In the genomic region with DNA sequence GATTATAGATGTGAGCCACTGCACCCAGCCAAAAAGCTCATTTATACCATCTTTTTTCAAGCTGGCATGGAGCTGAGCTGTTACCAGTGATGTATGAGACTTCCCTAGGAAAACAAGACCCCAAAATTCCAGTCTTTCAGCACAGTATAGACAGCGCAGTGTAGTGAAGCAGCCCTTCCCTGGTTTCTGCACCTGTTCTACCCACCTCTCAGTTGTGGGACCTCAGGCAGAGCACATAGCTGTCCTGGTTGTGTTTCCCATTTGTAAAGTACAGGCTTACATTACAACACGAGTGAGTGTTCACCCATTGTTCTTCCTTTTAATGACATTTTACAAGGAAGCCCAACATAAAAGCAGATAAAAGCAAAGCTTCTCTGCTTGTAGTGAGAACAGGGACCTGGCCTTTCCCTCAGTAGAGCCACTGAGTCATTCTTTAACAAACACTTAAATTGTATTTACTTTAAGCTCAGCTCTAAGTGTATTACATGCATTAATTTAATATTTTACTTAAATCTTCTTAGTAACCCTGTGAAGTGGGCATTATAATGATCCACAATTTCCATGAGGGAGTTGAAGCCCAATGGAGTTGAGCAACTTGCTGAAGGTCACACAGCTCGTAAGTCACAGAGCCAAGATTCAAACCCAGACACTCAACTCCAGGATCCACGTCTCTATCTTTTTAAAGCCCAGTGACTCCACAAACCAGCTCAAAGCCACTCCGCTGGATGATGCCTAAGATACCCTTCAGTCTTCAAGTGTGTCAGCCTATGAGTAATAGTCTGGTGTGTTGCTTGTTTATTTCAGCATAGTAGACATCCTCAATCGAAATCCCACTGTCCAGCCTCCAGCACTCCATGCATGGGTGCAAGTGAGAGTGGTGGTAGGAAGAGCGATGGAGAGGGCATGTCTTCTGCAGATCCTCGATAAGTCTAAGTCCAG, we compare ENCODE assay signal across 2 cellular contexts.
TF ChIP-seq lines count a peak whose summit lies in the region.

No MANE protein-coding gene starts in this region.

TF ChIP-seq in IMR-90, 13 proteins besides CTCF, POLR2A, EP300 and RAD21:
- TF ChIP-seq, protein P1, sequence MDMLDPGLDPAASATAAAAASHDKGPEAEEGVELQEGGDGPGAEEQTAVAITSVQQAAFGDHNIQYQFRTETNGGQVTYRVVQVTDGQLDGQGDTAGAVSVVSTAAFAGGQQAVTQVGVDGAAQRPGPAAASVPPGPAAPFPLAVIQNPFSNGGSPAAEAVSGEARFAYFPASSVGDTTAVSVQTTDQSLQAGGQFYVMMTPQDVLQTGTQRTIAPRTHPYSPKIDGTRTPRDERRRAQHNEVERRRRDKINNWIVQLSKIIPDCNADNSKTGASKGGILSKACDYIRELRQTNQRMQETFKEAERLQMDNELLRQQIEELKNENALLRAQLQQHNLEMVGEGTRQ (IDR thresholded peaks at IDR 0.05; ENCODE audit: low read depth, low read length) = no peak
- TF ChIP-seq MXI1 (IDR thresholded peaks at IDR 0.05; ENCODE audit: borderline replicate concordance, low read depth, low read length) = no peak
- TF ChIP-seq MAZ (IDR thresholded peaks at IDR 0.05; ENCODE audit: borderline replicate concordance, low read depth, low read length) = no peak
- no peak for TF ChIP-seq RFX5 (IDR thresholded peaks at IDR 0.05; ENCODE audit: low read depth, low read length)
- TF ChIP-seq BHLHE40 (IDR thresholded peaks at IDR 0.05; ENCODE audit: low read depth, low read length) = no peak
- TF ChIP-seq RCOR1 (IDR thresholded peaks at IDR 0.05; ENCODE audit: insufficient replicate concordance, low read length) = no peak
- no peak for TF ChIP-seq CEBPB (IDR thresholded peaks at IDR 0.05; ENCODE audit: low read depth, low read length)
- TF ChIP-seq NFE2L2 (IDR thresholded peaks at IDR 0.05; ENCODE audit: low read depth, low read length) = no peak
- no peak for TF ChIP-seq SMC3 (IDR thresholded peaks at IDR 0.05; ENCODE audit: low read depth, low read length)
- no peak for TF ChIP-seq CHD1 (IDR thresholded peaks at IDR 0.05; ENCODE audit: low read depth, low read length)
- no peak for TF ChIP-seq MAFK (IDR thresholded peaks at IDR 0.05; ENCODE audit: low read depth, low read length)
- TF ChIP-seq, protein P2, sequence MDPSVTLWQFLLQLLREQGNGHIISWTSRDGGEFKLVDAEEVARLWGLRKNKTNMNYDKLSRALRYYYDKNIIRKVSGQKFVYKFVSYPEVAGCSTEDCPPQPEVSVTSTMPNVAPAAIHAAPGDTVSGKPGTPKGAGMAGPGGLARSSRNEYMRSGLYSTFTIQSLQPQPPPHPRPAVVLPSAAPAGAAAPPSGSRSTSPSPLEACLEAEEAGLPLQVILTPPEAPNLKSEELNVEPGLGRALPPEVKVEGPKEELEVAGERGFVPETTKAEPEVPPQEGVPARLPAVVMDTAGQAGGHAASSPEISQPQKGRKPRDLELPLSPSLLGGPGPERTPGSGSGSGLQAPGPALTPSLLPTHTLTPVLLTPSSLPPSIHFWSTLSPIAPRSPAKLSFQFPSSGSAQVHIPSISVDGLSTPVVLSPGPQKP (IDR thresholded peaks at IDR 0.05; ENCODE audit: borderline replicate concordance, low read depth, low read length) = no peak
- TF ChIP-seq FOS (IDR thresholded peaks at IDR 0.05; ENCODE audit: low read depth, low read length) = no peak

TF ChIP-seq in K562, 482 proteins besides CTCF, POLR2A, EP300 and RAD21:
- no peak for TF ChIP-seq CEBPG (CRISPR knock-in tag; IDR thresholded peaks at IDR 0.05)
- peak in 1 of 2 experiments; percentile 70; a peak in 2 of 4 replicates for TF ChIP-seq CEBPG (tag; conservative IDR thresholded peaks at IDR 0.05 in 1 of 2, IDR thresholded peaks at IDR 0.05 in 1 of 2)
- TF ChIP-seq SRF (CRISPR knock-in tag; IDR thresholded peaks at IDR 0.05) = no peak
- no peak for TF ChIP-seq ZSCAN32 (CRISPR knock-in tag; IDR thresholded peaks at IDR 0.05)
- TF ChIP-seq, protein P3, sequence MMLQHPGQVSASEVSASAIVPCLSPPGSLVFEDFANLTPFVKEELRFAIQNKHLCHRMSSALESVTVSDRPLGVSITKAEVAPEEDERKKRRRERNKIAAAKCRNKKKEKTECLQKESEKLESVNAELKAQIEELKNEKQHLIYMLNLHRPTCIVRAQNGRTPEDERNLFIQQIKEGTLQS (IDR thresholded peaks at IDR 0.05) = peak; percentile 72; the same call in 1 of the 2 replicates
- TF ChIP-seq, protein P3 (CRISPR knock-in tag; conservative IDR thresholded peaks at IDR 0.05) = no peak
- no peak for TF ChIP-seq ZNF274 (IDR thresholded peaks at IDR 0.05; ENCODE audit: borderline replicate concordance, low read depth, low read length)
- TF ChIP-seq, protein P4, sequence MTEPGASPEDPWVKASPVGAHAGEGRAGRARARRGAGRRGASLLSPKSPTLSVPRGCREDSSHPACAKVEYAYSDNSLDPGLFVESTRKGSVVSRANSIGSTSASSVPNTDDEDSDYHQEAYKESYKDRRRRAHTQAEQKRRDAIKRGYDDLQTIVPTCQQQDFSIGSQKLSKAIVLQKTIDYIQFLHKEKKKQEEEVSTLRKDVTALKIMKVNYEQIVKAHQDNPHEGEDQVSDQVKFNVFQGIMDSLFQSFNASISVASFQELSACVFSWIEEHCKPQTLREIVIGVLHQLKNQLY (CRISPR knock-in tag; conservative IDR thresholded peaks at IDR 0.05) = no peak
- TF ChIP-seq, protein P5, sequence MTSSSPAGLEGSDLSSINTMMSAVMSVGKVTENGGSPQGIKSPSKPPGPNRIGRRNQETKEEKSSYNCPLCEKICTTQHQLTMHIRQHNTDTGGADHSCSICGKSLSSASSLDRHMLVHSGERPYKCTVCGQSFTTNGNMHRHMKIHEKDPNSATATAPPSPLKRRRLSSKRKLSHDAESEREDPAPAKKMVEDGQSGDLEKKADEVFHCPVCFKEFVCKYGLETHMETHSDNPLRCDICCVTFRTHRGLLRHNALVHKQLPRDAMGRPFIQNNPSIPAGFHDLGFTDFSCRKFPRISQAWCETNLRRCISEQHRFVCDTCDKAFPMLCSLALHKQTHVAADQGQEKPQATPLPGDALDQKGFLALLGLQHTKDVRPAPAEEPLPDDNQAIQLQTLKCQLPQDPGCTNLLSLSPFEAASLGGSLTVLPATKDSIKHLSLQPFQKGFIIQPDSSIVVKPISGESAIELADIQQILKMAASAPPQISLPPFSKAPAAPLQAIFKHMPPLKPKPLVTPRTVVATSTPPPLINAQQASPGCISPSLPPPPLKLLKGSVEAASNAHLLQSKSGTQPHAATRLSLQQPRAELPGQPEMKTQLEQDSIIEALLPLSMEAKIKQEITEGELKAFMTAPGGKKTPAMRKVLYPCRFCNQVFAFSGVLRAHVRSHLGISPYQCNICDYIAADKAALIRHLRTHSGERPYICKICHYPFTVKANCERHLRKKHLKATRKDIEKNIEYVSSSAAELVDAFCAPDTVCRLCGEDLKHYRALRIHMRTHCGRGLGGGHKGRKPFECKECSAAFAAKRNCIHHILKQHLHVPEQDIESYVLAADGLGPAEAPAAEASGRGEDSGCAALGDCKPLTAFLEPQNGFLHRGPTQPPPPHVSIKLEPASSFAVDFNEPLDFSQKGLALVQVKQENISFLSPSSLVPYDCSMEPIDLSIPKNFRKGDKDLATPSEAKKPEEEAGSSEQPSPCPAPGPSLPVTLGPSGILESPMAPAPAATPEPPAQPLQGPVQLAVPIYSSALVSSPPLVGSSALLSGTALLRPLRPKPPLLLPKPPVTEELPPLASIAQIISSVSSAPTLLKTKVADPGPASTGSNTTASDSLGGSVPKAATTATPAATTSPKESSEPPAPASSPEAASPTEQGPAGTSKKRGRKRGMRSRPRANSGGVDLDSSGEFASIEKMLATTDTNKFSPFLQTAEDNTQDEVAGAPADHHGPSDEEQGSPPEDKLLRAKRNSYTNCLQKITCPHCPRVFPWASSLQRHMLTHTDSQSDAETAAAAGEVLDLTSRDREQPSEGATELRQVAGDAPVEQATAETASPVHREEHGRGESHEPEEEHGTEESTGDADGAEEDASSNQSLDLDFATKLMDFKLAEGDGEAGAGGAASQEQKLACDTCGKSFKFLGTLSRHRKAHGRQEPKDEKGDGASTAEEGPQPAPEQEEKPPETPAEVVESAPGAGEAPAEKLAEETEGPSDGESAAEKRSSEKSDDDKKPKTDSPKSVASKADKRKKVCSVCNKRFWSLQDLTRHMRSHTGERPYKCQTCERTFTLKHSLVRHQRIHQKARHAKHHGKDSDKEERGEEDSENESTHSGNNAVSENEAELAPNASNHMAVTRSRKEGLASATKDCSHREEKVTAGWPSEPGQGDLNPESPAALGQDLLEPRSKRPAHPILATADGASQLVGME (CRISPR knock-in tag; IDR thresholded peaks at IDR 0.05) = no peak
- TF ChIP-seq, protein P6, sequence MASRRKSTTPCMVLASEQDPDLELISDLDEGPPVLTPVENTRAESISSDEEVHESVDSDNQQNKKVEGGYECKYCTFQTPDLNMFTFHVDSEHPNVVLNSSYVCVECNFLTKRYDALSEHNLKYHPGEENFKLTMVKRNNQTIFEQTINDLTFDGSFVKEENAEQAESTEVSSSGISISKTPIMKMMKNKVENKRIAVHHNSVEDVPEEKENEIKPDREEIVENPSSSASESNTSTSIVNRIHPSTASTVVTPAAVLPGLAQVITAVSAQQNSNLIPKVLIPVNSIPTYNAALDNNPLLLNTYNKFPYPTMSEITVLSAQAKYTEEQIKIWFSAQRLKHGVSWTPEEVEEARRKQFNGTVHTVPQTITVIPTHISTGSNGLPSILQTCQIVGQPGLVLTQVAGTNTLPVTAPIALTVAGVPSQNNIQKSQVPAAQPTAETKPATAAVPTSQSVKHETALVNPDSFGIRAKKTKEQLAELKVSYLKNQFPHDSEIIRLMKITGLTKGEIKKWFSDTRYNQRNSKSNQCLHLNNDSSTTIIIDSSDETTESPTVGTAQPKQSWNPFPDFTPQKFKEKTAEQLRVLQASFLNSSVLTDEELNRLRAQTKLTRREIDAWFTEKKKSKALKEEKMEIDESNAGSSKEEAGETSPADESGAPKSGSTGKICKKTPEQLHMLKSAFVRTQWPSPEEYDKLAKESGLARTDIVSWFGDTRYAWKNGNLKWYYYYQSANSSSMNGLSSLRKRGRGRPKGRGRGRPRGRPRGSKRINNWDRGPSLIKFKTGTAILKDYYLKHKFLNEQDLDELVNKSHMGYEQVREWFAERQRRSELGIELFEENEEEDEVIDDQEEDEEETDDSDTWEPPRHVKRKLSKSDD (conservative IDR thresholded peaks at IDR 0.05; ENCODE audit: low read length) = no peak
- peak; percentile 51 for TF ChIP-seq MEIS2 (IDR thresholded peaks at IDR 0.05; ENCODE audit: partially characterized antibody)
- TF ChIP-seq FOSL1 (tag; conservative IDR thresholded peaks at IDR 0.05) = peak; percentile 92
- no peak for TF ChIP-seq PHTF2 (CRISPR knock-in tag; IDR thresholded peaks at IDR 0.05)
- TF ChIP-seq, protein P7, sequence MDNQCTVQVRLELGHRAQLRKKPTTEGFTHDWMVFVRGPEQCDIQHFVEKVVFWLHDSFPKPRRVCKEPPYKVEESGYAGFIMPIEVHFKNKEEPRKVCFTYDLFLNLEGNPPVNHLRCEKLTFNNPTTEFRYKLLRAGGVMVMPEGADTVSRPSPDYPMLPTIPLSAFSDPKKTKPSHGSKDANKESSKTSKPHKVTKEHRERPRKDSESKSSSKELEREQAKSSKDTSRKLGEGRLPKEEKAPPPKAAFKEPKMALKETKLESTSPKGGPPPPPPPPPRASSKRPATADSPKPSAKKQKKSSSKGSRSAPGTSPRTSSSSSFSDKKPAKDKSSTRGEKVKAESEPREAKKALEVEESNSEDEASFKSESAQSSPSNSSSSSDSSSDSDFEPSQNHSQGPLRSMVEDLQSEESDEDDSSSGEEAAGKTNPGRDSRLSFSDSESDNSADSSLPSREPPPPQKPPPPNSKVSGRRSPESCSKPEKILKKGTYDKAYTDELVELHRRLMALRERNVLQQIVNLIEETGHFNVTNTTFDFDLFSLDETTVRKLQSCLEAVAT (IDR thresholded peaks at IDR 0.05) = peak in 1 of 2 experiments; percentile 55; a peak in 1 of 4 replicates
- no peak for TF ChIP-seq ZNF780A (CRISPR knock-in tag; IDR thresholded peaks at IDR 0.05)
- TF ChIP-seq, protein P8, sequence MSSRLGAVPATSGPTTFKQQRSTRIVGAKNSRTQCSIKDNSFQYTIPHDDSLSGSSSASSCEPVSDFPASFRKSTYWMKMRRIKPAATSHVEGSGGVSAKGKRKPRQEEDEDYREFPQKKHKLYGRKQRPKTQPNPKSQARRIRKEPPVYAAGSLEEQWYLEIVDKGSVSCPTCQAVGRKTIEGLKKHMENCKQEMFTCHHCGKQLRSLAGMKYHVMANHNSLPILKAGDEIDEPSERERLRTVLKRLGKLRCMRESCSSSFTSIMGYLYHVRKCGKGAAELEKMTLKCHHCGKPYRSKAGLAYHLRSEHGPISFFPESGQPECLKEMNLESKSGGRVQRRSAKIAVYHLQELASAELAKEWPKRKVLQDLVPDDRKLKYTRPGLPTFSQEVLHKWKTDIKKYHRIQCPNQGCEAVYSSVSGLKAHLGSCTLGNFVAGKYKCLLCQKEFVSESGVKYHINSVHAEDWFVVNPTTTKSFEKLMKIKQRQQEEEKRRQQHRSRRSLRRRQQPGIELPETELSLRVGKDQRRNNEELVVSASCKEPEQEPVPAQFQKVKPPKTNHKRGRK (tag; IDR thresholded peaks at IDR 0.05) = no peak
- TF ChIP-seq, protein P9, sequence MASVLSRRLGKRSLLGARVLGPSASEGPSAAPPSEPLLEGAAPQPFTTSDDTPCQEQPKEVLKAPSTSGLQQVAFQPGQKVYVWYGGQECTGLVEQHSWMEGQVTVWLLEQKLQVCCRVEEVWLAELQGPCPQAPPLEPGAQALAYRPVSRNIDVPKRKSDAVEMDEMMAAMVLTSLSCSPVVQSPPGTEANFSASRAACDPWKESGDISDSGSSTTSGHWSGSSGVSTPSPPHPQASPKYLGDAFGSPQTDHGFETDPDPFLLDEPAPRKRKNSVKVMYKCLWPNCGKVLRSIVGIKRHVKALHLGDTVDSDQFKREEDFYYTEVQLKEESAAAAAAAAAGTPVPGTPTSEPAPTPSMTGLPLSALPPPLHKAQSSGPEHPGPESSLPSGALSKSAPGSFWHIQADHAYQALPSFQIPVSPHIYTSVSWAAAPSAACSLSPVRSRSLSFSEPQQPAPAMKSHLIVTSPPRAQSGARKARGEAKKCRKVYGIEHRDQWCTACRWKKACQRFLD (CRISPR knock-in tag; IDR thresholded peaks at IDR 0.05) = no peak
